ENCODE assay signal across 8 cellular contexts in the genomic region with DNA sequence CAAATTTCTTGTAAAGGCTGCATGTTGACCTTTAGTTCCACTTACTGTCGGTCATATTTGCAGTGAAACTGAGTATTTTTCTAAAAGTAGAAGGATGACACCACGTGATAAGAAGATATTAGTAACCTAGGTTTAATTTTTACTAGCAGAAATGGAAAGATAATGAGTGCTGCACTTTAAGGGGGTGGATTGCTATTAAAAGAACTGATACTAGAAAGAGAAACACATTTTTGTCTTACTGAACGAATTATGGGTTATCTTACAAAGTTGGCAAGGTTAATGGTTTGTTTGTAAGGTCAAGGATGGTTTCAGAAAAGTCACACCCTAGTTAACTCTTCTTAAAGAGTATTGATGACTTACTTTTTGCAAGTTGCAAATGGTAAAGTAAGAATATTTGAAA. TPM values are rescaled to one million over a fixed set of nuclear protein-coding genes. Genes with fewer than 3 reads are reported as not detected.
DNase-seq lines count a peak whose midpoint lies in the region; ATAC-seq, FAIRE-seq and TF ChIP-seq lines count a peak whose summit lies in the region.

No MANE protein-coding gene starts in this region.

- no peaks in the 10 kb centered on the region for H3K27me3 Mint-ChIP-seq in CD4-positive, alpha-beta memory T cell

- POLR2A ChIA-PET in PC-9 (lab: Charles Lee; ENCODE audit: unreplicated experiment), result interaction anchor here (0.6 kb wide), 2 partner anchors 11 to 192 kb away, joined by 5 to 17 read pairs; no protein-coding TSS in a partner anchor
- POLR2A ChIA-PET in CD4-positive, alpha-beta memory T cell (lab: Charles Lee; ENCODE audit: partially characterized antibody), result no interaction called here

- no peak for FAIRE-seq in small intestine (lab: Jason Lieb, UNC)

- no peak for DNase-seq in left ventricle myocardium inferior
- DNase-seq in left ventricle myocardium superior, result no peak
- no peak for DNase-seq in PC-9
- peak; percentile 47 for DNase-seq in superior temporal gyrus (ENCODE audit: extremely low spot score)
- no peak for DNase-seq in H4 (ENCODE audit: low spot score)
- DNase-seq in small intestine, result no peak
- DNase-seq in CD4-positive, alpha-beta memory T cell, result no peak

- H4K20me1 ChIP-seq in PC-9 (ENCODE audit: insufficient read depth), result no peaks in the 10 kb centered on the region

- ATAC-seq in left ventricle myocardium superior (no peak), HG02678 (IDR thresholded peaks at IDR 0.05; ENCODE audit: unreplicated experiment) (peak; percentile 24)

- H3K9me2 ChIP-seq in PC-9 (ENCODE audit: insufficient read depth), result no peaks in the 10 kb centered on the region

- no peaks in the 10 kb centered on the region for H3K36me3 ChIP-seq in left ventricle myocardium inferior
- peaks cover 3% of the 10 kb centered on the region for H3K36me3 ChIP-seq in PC-9 (ENCODE audit: low read depth)
- H3K36me3 ChIP-seq in small intestine (ENCODE audit: control insufficient read depth in 2 of 2, insufficient read depth in 2 of 2, low read length in 2 of 2), result no peaks in the 10 kb centered on the region
- H3K36me3 ChIP-seq in CD4-positive, alpha-beta memory T cell (ENCODE audit: insufficient read depth, low read length), result no peaks in the 10 kb centered on the region

- H3K27me3 ChIP-seq in left ventricle myocardium inferior (ENCODE audit: low read depth) (no peaks in the 10 kb centered on the region), PC-9 (ENCODE audit: insufficient read depth, low read depth) (no peaks in the 10 kb centered on the region), small intestine (ENCODE audit: control insufficient read depth in 2 of 2, insufficient read depth in 2 of 2, low read length in 2 of 2) (no peaks in the 10 kb centered on the region)
- no peaks in the 10 kb centered on the region for H3K27me3 ChIP-seq in CD4-positive, alpha-beta memory T cell (ENCODE audit: insufficient read depth, low read length)

- 8 to 24% (median 16%) methylated on average over 3 of the region's 3 CpGs for WGBS in small intestine, 3 donors

- no peaks in the 10 kb centered on the region for H3F3A ChIP-seq in PC-9 (ENCODE audit: insufficient read depth, low read depth)

- no peak for TF ChIP-seq CTCF in left ventricle myocardium inferior (IDR thresholded peaks at IDR 0.05; ENCODE audit: borderline replicate concordance)
- no peak for TF ChIP-seq CTCF in PC-9 (conservative IDR thresholded peaks at IDR 0.05)

- peak overlapping the region in 2 of 7 donors; percentile 1 to 2 for H3K27ac Mint-ChIP-seq in CD4-positive, alpha-beta memory T cell

- H3K79me2 ChIP-seq in PC-9 (ENCODE audit: low read depth), result peaks cover 68% of the 10 kb centered on the region

- H3K4me1 ChIP-seq in left ventricle myocardium inferior (peaks cover 49% of the 10 kb centered on the region), PC-9 (replicated peaks; ENCODE audit: insufficient read depth) (peaks cover 35% of the 10 kb centered on the region), small intestine (ENCODE audit: control insufficient read depth in 2 of 2, insufficient read depth in 1 of 2, low read depth in 1 of 2, low read length in 1 of 2) (peaks cover 2 to 10% of the 10 kb centered on the region in 2 donors)
- H3K4me1 ChIP-seq in CD4-positive, alpha-beta memory T cell (ENCODE audit: insufficient read depth, low read length), result peaks cover 13% of the 10 kb centered on the region

- H3K9me3 ChIP-seq in left ventricle myocardium inferior (replicated peaks) (no peaks in the 10 kb centered on the region), PC-9 (ENCODE audit: insufficient read depth, low read depth) (0 out of 2 replicates have a peak, but pooled peaks cover 6% of the 10 kb centered on the region), small intestine (ENCODE audit: control insufficient read depth, low read depth) (no peaks in the 10 kb centered on the region)
- no peaks in the 10 kb centered on the region for H3K9me3 ChIP-seq in CD4-positive, alpha-beta memory T cell (ENCODE audit: control insufficient read depth in 1 of 2, low read length in 2 of 2)

- peaks cover 0 to 2% of the 10 kb centered on the region in 2 donors for H3K36me3 Mint-ChIP-seq in CD4-positive, alpha-beta memory T cell

- intact Hi-C loops in left ventricle myocardium inferior (cut with micrococcal nuclease), result no loop called here
- intact Hi-C loops in left ventricle myocardium superior (cut with micrococcal nuclease), result no loop called here
- intact Hi-C loops in PC-9 (cut with micrococcal nuclease; ENCODE audit: unreplicated experiment), result no loop called here
- intact Hi-C loops in CD4-positive, alpha-beta memory T cell (cut with micrococcal nuclease), result no loop called here

- H3K4me3 ChIP-seq in left ventricle myocardium inferior (peak overlapping the region; percentile 96), PC-9 (peak overlapping the region; percentile 90), small intestine (ENCODE audit: low read depth in 1 of 2, low read length in 2 of 2) (peak overlapping the region in 1 of 2 donors; percentile 26)
- H3K4me3 ChIP-seq in CD4-positive, alpha-beta memory T cell (ENCODE audit: low read length in 2 of 2), result no peak overlapping the region

- H3K4me1 Mint-ChIP-seq in CD4-positive, alpha-beta memory T cell, result peaks cover 10 to 21% (median 15%) of the 10 kb centered on the region in 4 donors

- H3K9me3 Mint-ChIP-seq in CD4-positive, alpha-beta memory T cell, result no peaks in the 10 kb centered on the region

- CTCF ChIA-PET in PC-9 (lab: Charles Lee), result no interaction called here
- CTCF ChIA-PET in CD4-positive, alpha-beta memory T cell (lab: Charles Lee; ENCODE audit: partially characterized antibody), result no interaction called here

- H3K4me2 ChIP-seq in PC-9, result peak overlapping the region; percentile 78

- peak overlapping the region in 1 of 8 donors; percentile 46 for H3K4me3 Mint-ChIP-seq in CD4-positive, alpha-beta memory T cell

- H2AFZ ChIP-seq in PC-9, result no peak overlapping the region

- H3K27ac ChIP-seq in left ventricle myocardium inferior (replicated peaks), result no peak overlapping the region
- H3K27ac ChIP-seq in PC-9, result no peak overlapping the region
- peak overlapping the region in 1 of 2 donors; percentile 32 for H3K27ac ChIP-seq in small intestine (ENCODE audit: low read depth in 1 of 2, low read length in 1 of 2)
- no peak overlapping the region for H3K27ac ChIP-seq in CD4-positive, alpha-beta memory T cell (ENCODE audit: low read depth, low read length)

- no TSS peak for BruUV-seq in PC-9 (replicated peaks; lab: Mats Ljungman, UMichigan)

RNA-seq across cellular contexts. Expression of a gene that starts 2.4 kb away (rescaled TPM):
- total RNA-seq in left ventricle myocardium inferior (5.5 TPM), left ventricle myocardium superior (4.7 TPM), PC-9 (2021) (21.0 and 28.4 TPM in 2 replicates)
- 16.6 and 21.1 TPM in 2 replicates for total RNA-seq in H4 (2014; rRNA removed; shearing (Covaris generic))
- polyA plus RNA-seq in small intestine, result 10 to 100 TPM in 1 of 3 donors, 1 to 10 TPM in 2; 9.2 to 23.7 (median 9.8) TPM
- total RNA-seq in CD4-positive, alpha-beta memory T cell, result 1 to 10 TPM; 2.9 to 3.4 TPM
- 1 to 10 TPM; 2.1 to 4.3 TPM for polyA plus RNA-seq in CD4-positive, alpha-beta memory T cell

Comparison
In these comparisons a context has a peak if more than half of its experiments do, and no peak if none do; other contexts are left out.
1. H3K4me3 ChIP-seq: peak in left ventricle myocardium inferior (single experiment) and PC-9 (single experiment); none in CD4-positive, alpha-beta memory T cell (0 of 2).